Comparison of ENCODE assay signal across 20 cellular contexts in the genomic region with DNA sequence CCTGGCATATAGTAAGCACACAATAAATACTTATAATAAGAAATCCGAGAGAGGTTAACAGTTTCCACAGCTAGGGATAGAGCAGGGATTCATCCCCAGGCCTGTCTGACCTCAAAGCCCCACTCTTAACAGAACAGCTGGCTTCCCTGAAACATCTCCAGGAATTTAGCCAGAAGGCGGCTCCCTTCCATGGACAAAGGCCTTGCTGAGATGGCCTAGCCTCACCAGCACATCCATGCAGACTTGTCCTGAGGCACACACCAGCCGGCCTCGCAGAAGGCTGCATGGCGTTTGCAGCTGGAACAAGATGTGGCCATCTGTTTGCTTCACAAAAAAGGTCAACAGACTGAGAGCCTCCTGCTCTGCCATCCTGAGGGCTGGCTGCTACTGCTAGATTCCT.
DNase-seq lines count a peak whose midpoint lies in the region; ATAC-seq and TF ChIP-seq lines count a peak whose summit lies in the region.
"Had no signal": no experiment of that assay in that cellular context is flagged by ENCODE, and none has a peak within 500 bp of the region (broad histone marks: within the 10 kb centered on the region; RNA-seq: fewer than 3 reads in every experiment).

No MANE protein-coding gene starts in this region.

- H2AFZ ChIP-seq in neuronal stem cell (ENCODE audit: low read length) = no peak overlapping the region

- H3K4me3 ChIP-seq in neuronal stem cell (ENCODE audit: low read length in 2 of 2) = no peak overlapping the region
- no peak overlapping the region for H3K4me3 ChIP-seq in brain microvascular endothelial cell (ENCODE audit: low read depth, low read length)
- H3K4me3 ChIP-seq: BLaER1, HAP-1, mucosa of descending colon had no signal

- H2BK120ac ChIP-seq in neuronal stem cell (ENCODE audit: low read depth, low read length) = no peak overlapping the region

- no peak overlapping the region for H2BK5ac ChIP-seq in neuronal stem cell (ENCODE audit: low read length)

- H3K9ac ChIP-seq in neuronal stem cell (ENCODE audit: low read depth, low read length, poor library complexity) = no peak overlapping the region

- H3K4me2 ChIP-seq in neuronal stem cell (ENCODE audit: insufficient read depth, low read length, poor library complexity, severe bottlenecking) = no peak overlapping the region
- H3K4me2 ChIP-seq: BLaER1 had no signal

- H3K4ac ChIP-seq in neuronal stem cell (ENCODE audit: low read length) = no peak overlapping the region

- H2BK15ac ChIP-seq in neuronal stem cell (ENCODE audit: low read length) = no peak overlapping the region

- peaks cover 0 to 3% of the 10 kb centered on the region in 2 donors for H3K9me3 ChIP-seq in neuronal stem cell (replicated peaks in 1 of 2; ENCODE audit: control insufficient read depth in 2 of 2, insufficient read depth in 1 of 2, low read depth in 1 of 2, low read length in 2 of 2)
- H3K9me3 ChIP-seq: BLaER1, HAP-1, mucosa of descending colon had no signal

- H3K27me3 ChIP-seq in neuronal stem cell (ENCODE audit: control insufficient read depth in 3 of 3, insufficient read depth in 3 of 3, low read depth in 1 of 3, low read length in 3 of 3) (peaks cover 0 to 5% (median 0%) of the 10 kb centered on the region in 3 experiments), brain microvascular endothelial cell (replicated peaks) (no peaks in the 10 kb centered on the region)
- H3K27me3 ChIP-seq: BLaER1 had no signal

- peak overlapping the region; percentile 11 for H3K18ac ChIP-seq in neuronal stem cell (ENCODE audit: low read length)

- no peak overlapping the region for H4K8ac ChIP-seq in neuronal stem cell (ENCODE audit: low read depth, low read length)

- no peak for TF ChIP-seq CTCF in brain microvascular endothelial cell (IDR thresholded peaks at IDR 0.05; ENCODE audit: low read depth, low read length, missing control alignments)

- H4K91ac ChIP-seq in neuronal stem cell (ENCODE audit: low read depth, low read length, poor library complexity) = no peak overlapping the region

- no peak overlapping the region for H3K14ac ChIP-seq in neuronal stem cell (ENCODE audit: low read length)

- H3K79me1 ChIP-seq in neuronal stem cell (ENCODE audit: low read depth, low read length) = no peaks in the 10 kb centered on the region

- H3K36me3 ChIP-seq in neuronal stem cell (replicated peaks in 1 of 2; ENCODE audit: control insufficient read depth in 2 of 2, insufficient read depth in 2 of 2, low read length in 2 of 2) (no peaks in the 10 kb centered on the region), brain microvascular endothelial cell (replicated peaks) (no peaks in the 10 kb centered on the region)
- H3K36me3 ChIP-seq: BLaER1, HAP-1 had no signal

- in situ Hi-C loops in brain microvascular endothelial cell (cut with HindIII; ENCODE audit: low pct_ligation_motif_present, low sequenced_read_pairs) = no loop called here

- H2AK5ac ChIP-seq in neuronal stem cell (ENCODE audit: low read depth, low read length) = no peak overlapping the region

- H3K27ac ChIP-seq in neuronal stem cell (replicated peaks; ENCODE audit: low read length) (no peak overlapping the region), brain microvascular endothelial cell (no peak overlapping the region)
- H3K27ac ChIP-seq: BLaER1, epithelial cell of prostate had no signal

- no peak overlapping the region for H2BK12ac ChIP-seq in neuronal stem cell (ENCODE audit: low read length)

- DNase-seq in DMS 273 (lab: John Stamatoyannopoulos, UW; ENCODE audit: unreplicated experiment) (peak; percentile 88), anterior cingulate cortex (lab: John Stamatoyannopoulos, UW) (peak in 39 of 58 donors; percentile 4 to 82 (median 41)), left ventricle myocardium superior (peak; percentile 50), neuronal stem cell (ENCODE audit: low spot score) (no peak), T-helper 9 cell (no peak), brain microvascular endothelial cell (no peak)
- DNase-seq: activated CD4-positive, alpha-beta T cell treated with anti-CD3 and anti-CD28 coated beads, Interleukin-2, amount 50 U/mL, for 1 hour; activated T-cell treated with anti-CD3 and anti-CD28 coated beads, Interleukin-2, amount 50 U/mL, for 48 hours; DMS53; Karpas-422; NCI-H1417 treated with DMSO at 0.1 percent for 48 hours; RPMI8226; stimulated activated CD4-positive, alpha-beta T cell treated with anti-CD3 and anti-CD28 coated beads, Interleukin-15, amount 100 ng/mL, for 24 hours; T-helper 17 cell had no signal

- ATAC-seq in left ventricle myocardium superior (peak; percentile 81), HG03135 (IDR thresholded peaks at IDR 0.05; ENCODE audit: unreplicated experiment) (no peak), GM21381 (IDR thresholded peaks at IDR 0.05; ENCODE audit: unreplicated experiment) (no peak)
- ATAC-seq: mucosa of descending colon, T-helper 17 cell had no signal

- no peak overlapping the region for H3K23ac ChIP-seq in neuronal stem cell (ENCODE audit: low read depth, low read length, poor library complexity)

- no CpG with 5 or more reads among the region's 5 CpGs for WGBS in neuronal stem cell (ENCODE audit: extremely low coverage in 2 of 2, insufficient read length in 2 of 2, insufficient replicate concordance in 1 of 2), 2 donors

- H3K4me1 ChIP-seq in neuronal stem cell (ENCODE audit: control insufficient read depth in 2 of 2, insufficient read depth in 1 of 2, low read depth in 1 of 2, low read length in 2 of 2) = peaks cover 2 to 21% of the 10 kb centered on the region in 2 donors

- intact Hi-C loops in left ventricle myocardium superior (cut with micrococcal nuclease) = loop anchor here (5.0 kb wide), 1 partner anchor 128 kb away; no protein-coding TSS in a partner anchor

Comparison
In these comparisons a context has a peak if more than half of its experiments do, and no peak if none do; other contexts are left out.
1. DNase-seq: peak in DMS 273 (single experiment), anterior cingulate cortex (39 of 58) and left ventricle myocardium superior (single experiment); none in neuronal stem cell (single experiment), T-helper 9 cell (single experiment) and brain microvascular endothelial cell (single experiment).